Comparison of ENCODE assay signal across 1 cellular context in genomic region chr1:55033215-55033614, GRCh38.
TF ChIP-seq lines count a peak whose summit lies in the region.

No MANE protein-coding gene starts in this region.

TF ChIP-seq in HepG2, 621 proteins besides CTCF, POLR2A, EP300 and RAD21:
- TF ChIP-seq PAF1 (CRISPR knock-in tag; IDR thresholded peaks at IDR 0.05) (no peak), IRF2 (CRISPR knock-in tag; IDR thresholded peaks at IDR 0.05) (no peak), PBX2 (CRISPR knock-in tag; IDR thresholded peaks at IDR 0.05) (no peak), ZNF546 (CRISPR knock-in tag; conservative IDR thresholded peaks at IDR 0.05) (no peak), SRSF4 (IDR thresholded peaks at IDR 0.05; ENCODE audit: low read depth, low read length, poor library complexity, severe bottlenecking) (no peak), ZBTB44 (CRISPR knock-in tag; IDR thresholded peaks at IDR 0.05) (no peak), PPARG (CRISPR knock-in tag; conservative IDR thresholded peaks at IDR 0.05) (no peak), SOX13 (IDR thresholded peaks at IDR 0.05) (no peak), SOX13 (CRISPR knock-in tag; conservative IDR thresholded peaks at IDR 0.05 in 1 of 2, IDR thresholded peaks at IDR 0.05 in 1 of 2) (no peak), HBP1 (CRISPR knock-in tag; IDR thresholded peaks at IDR 0.05; ENCODE audit: low read depth) (no peak)
